ENCODE assay signal across 18 cellular contexts in genomic region chr1:100643430-100644196, GRCh38.
A peak's percentile ranks its signal among the peaks of the same experiment; 100 is the strongest.
DNase-seq lines count a peak whose midpoint lies in the region; ATAC-seq and TF ChIP-seq lines count a peak whose summit lies in the region.
"Had no signal": no experiment of that assay in that cellular context is flagged by ENCODE, and none has a peak within 500 bp of the region (broad histone marks: within the 10 kb centered on the region; RNA-seq: fewer than 3 reads in every experiment).

No MANE protein-coding gene starts in this region.

- H3K36me3 ChIP-seq in right lobe of liver (no peaks in the 10 kb centered on the region), transverse colon (no peaks in the 10 kb centered on the region)

- H3K4me1 ChIP-seq in right lobe of liver (peaks cover 0 to 13% (median 5%) of the 10 kb centered on the region in 4 donors), transverse colon (peaks cover 0 to 15% (median 3%) of the 10 kb centered on the region in 4 donors)
- H3K4me1 ChIP-seq: testis had no signal

- H3K27ac ChIP-seq in right lobe of liver (peak overlapping the region; percentile 20 to 61 (median 27)), transverse colon (peak overlapping the region in 1 of 4 donors; percentile 26)
- H3K27ac ChIP-seq: testis had no signal

- 20% methylated on average over 4 of the region's 4 CpGs for WGBS in right lobe of liver (ENCODE audit: insufficient coverage, low coverage, low lambda C conversion rate, missing lambda C conversion rate)
- WGBS in transverse colon (ENCODE audit: low coverage in 1 of 2), 2 donors: 14 to 32% methylated on average over 4 of the region's 4 CpGs

- TF ChIP-seq EP300 in transverse colon (IDR thresholded peaks at IDR 0.05; ENCODE audit: low read depth): no peak

- peak overlapping the region; percentile 17 for H3K4me3 ChIP-seq in epithelial cell of proximal tubule (ENCODE audit: low read depth, low read length)
- H3K4me3 ChIP-seq in right lobe of liver: peak overlapping the region in 2 of 3 donors; percentile 24 to 30
- H3K4me3 ChIP-seq in transverse colon: no peak overlapping the region
- H3K4me3 ChIP-seq: testis had no signal

- peak; percentile 93 to 97 (median 95) for ATAC-seq in right lobe of liver
- ATAC-seq: activated naive CD4-positive, alpha-beta T cell treated with anti-CD3 and anti-CD28 coated beads, Interleukin-2, amount 50 U/mL, for 72 hours; CD8-positive, alpha-beta T cell; WTC11 had no signal

- DNase-seq in LoVo (ENCODE audit: low spot score): peak; percentile 22
- DNase-seq in epithelial cell of proximal tubule (ENCODE audit: low read depth): no peak
- DNase-seq in right lobe of liver: no peak
- peak; percentile 12 for DNase-seq in transverse colon
- no peak for DNase-seq in activated CD4-positive, alpha-beta T cell treated with anti-CD3 and anti-CD28 coated beads for 4 hours
- no peak for DNase-seq in stimulated activated CD4-positive, alpha-beta T cell treated with anti-CD3 and anti-CD28 coated beads, Interleukin-4, amount 100 ng/mL, for 1 hour
- no peak for DNase-seq in DMS 273 (lab: John Stamatoyannopoulos, UW; ENCODE audit: unreplicated experiment)
- DNase-seq: CD8-positive, alpha-beta T cell; cerebellar nuclear complex; erythroblast; Kasumi-1; mesendoderm; NCI-H1436 treated with DMSO at 0.1 percent for 48 hours; NCI-H524 treated with DMSO at 0.1 percent for 48 hours; nucleus accumbens; testis had no signal

- intact Hi-C loops in right lobe of liver (cut with DNase I): no loop called here
- intact Hi-C loops in transverse colon (cut with DNase I; ENCODE audit: low total_unique reads): no loop called here

- TF ChIP-seq CTCF in epithelial cell of proximal tubule (conservative IDR thresholded peaks at IDR 0.05; ENCODE audit: low read depth, low read length) (no peak), right lobe of liver (IDR thresholded peaks at IDR 0.05) (no peak), transverse colon (IDR thresholded peaks at IDR 0.05) (no peak)

- no peaks in the 10 kb centered on the region for H3K9me3 ChIP-seq in right lobe of liver
- H3K9me3 ChIP-seq in transverse colon: no peaks in the 10 kb centered on the region
- H3K9me3 ChIP-seq: testis had no signal

- TF ChIP-seq POLR2A in right lobe of liver (IDR thresholded peaks at IDR 0.05) (no peak), transverse colon (IDR thresholded peaks at IDR 0.05) (no peak)

- H3K27me3 ChIP-seq in right lobe of liver: no peaks in the 10 kb centered on the region
- no peaks in the 10 kb centered on the region for H3K27me3 ChIP-seq in transverse colon
- H3K27me3 ChIP-seq: testis had no signal

- in situ Hi-C loops in transverse colon (cut with MboI; ENCODE audit: low pct_ligation_motif_present in 1 of 4, low pct_unique_long_range_greater_than_20kb in 1 of 4, low sequenced_read_pairs in 3 of 4): no loop called here

Comparison
In these comparisons a context has a peak if more than half of its experiments do, and no peak if none do; other contexts are left out.
1. DNase-seq: peak in LoVo (single experiment) and transverse colon (single experiment); none in epithelial cell of proximal tubule (single experiment), right lobe of liver (0 of 3), activated CD4-positive, alpha-beta T cell treated with anti-CD3 and anti-CD28 coated beads for 4 hours (0 of 2), stimulated activated CD4-positive, alpha-beta T cell treated with anti-CD3 and anti-CD28 coated beads, Interleukin-4, amount 100 ng/mL, for 1 hour (single experiment) and DMS 273 (single experiment).
2. H3K4me3 ChIP-seq: peak in epithelial cell of proximal tubule (single experiment) and right lobe of liver (2 of 3); none in transverse colon (0 of 4).